In genomic region chr7:16923019-16923418, GRCh38 we compare ENCODE assay signal across 17 cellular contexts. TPM values are rescaled to one million over a fixed set of nuclear protein-coding genes. Genes with fewer than 3 reads are reported as not detected.
DNase-seq lines count a peak whose midpoint lies in the region; ATAC-seq and TF ChIP-seq lines count a peak whose summit lies in the region.
"Had no signal": no experiment of that assay in that cellular context is flagged by ENCODE, and none has a peak within 500 bp of the region (broad histone marks: within the 10 kb centered on the region; RNA-seq: fewer than 3 reads in every experiment).

No MANE protein-coding gene starts in this region.

- DNase-seq in activated T-cell treated with anti-CD3 and anti-CD28 coated beads, Interleukin-2, amount 50 U/mL, for 4 hours: no peak
- DNase-seq in naive thymus-derived CD4-positive, alpha-beta T cell: no peak
- DNase-seq in NCI-H526 (lab: John Stamatoyannopoulos, UW): no peak
- DNase-seq in H9: no peak
- DNase-seq in thyroid gland: no peak
- DNase-seq: C1 segment of cervical spinal cord, islet precursor cell, NCI-H1417 treated with DMSO at 0.1 percent for 48 hours, RPMI8226 had no signal

- no peaks in the 10 kb centered on the region for H3K9me3 ChIP-seq in naive thymus-derived CD4-positive, alpha-beta T cell (ENCODE audit: control insufficient read depth in 2 of 3, low read length in 3 of 3)
- H3K9me3 ChIP-seq in H9 (ENCODE audit: control insufficient read depth, low read depth, low read length) (no peaks in the 10 kb centered on the region), thyroid gland (no peaks in the 10 kb centered on the region)

- no peaks in the 10 kb centered on the region for H4K20me1 ChIP-seq in H9 (ENCODE audit: control insufficient read depth, insufficient read depth, insufficient read length)

- ATAC-seq in GM18502 (IDR thresholded peaks at IDR 0.05; ENCODE audit: poor library complexity, unreplicated experiment): peak; percentile 52
- ATAC-seq in HG02678 (IDR thresholded peaks at IDR 0.05; ENCODE audit: unreplicated experiment): peak; percentile 44
- peak; percentile 88 to 96 for ATAC-seq in activated T-cell treated with anti-CD3 and anti-CD28 coated beads, Interleukin-2, amount 50 U/mL, for 4 hours
- ATAC-seq in naive thymus-derived CD4-positive, alpha-beta T cell: no peak

- no peaks in the 10 kb centered on the region for H3K9me3 Mint-ChIP-seq in activated T-cell treated with anti-CD3 and anti-CD28 coated beads, Interleukin-2, amount 50 U/mL, for 4 hours
- H3K9me3 Mint-ChIP-seq in naive thymus-derived CD4-positive, alpha-beta T cell: no peaks in the 10 kb centered on the region
- H3K9me3 Mint-ChIP-seq in H9: no peaks in the 10 kb centered on the region
- H3K9me3 Mint-ChIP-seq: IgD-negative memory B cell had no signal

- H2BK5ac ChIP-seq in H9 (ENCODE audit: insufficient read length, low read length): no peak overlapping the region

- H3K14ac ChIP-seq in H9 (ENCODE audit: insufficient read depth, low read length): no peak overlapping the region

- no peak overlapping the region for H4K5ac ChIP-seq in H9 (ENCODE audit: insufficient read length, low read depth, low read length)

- no peaks in the 10 kb centered on the region for H3K23me2 ChIP-seq in H9 (ENCODE audit: insufficient read length, low read depth, low read length, poor library complexity, severe bottlenecking)

- no peak overlapping the region for H3K23ac ChIP-seq in H9 (ENCODE audit: insufficient read length, low read depth, low read length)

- no peak for TF ChIP-seq POLR2A in thyroid gland (IDR thresholded peaks at IDR 0.05)

- H3K36me3 ChIP-seq in naive thymus-derived CD4-positive, alpha-beta T cell (ENCODE audit: control insufficient read depth in 2 of 3, insufficient read depth in 3 of 3, low read length in 3 of 3): no peaks in the 10 kb centered on the region
- no peaks in the 10 kb centered on the region for H3K36me3 ChIP-seq in thyroid gland

- peak overlapping the region in 5 of 9 donors; percentile 26 to 90 (median 54) for H3K27ac Mint-ChIP-seq in naive thymus-derived CD4-positive, alpha-beta T cell
- no peak overlapping the region for H3K27ac Mint-ChIP-seq in H9

- no peaks in the 10 kb centered on the region for H3K27me3 ChIP-seq in naive thymus-derived CD4-positive, alpha-beta T cell (ENCODE audit: control insufficient read depth in 2 of 2, insufficient read depth in 2 of 2, low read length in 2 of 2)
- H3K27me3 ChIP-seq in H9 (ENCODE audit: insufficient read depth, low read length) (no peaks in the 10 kb centered on the region), thyroid gland (no peaks in the 10 kb centered on the region)

- no CpG with 5 or more reads among the region's 2 CpGs for WGBS in H9 (ENCODE audit: extremely low coverage, insufficient read length, low lambda C conversion rate)
- WGBS in thyroid gland, 2 donors: 69 to 84% methylated on average over 2 of the region's 2 CpGs

- H2BK20ac ChIP-seq in H9 (ENCODE audit: low read depth, low read length, poor library complexity, severe bottlenecking): no peak overlapping the region

- H3K4me3 ChIP-seq in naive thymus-derived CD4-positive, alpha-beta T cell (ENCODE audit: low read length): no peak overlapping the region
- no peak overlapping the region for H3K4me3 ChIP-seq in thyroid gland (replicated peaks in 1 of 3)

- no peak overlapping the region for H3K27ac ChIP-seq in naive thymus-derived CD4-positive, alpha-beta T cell (ENCODE audit: low read depth, low read length)
- H3K27ac ChIP-seq in H9 (ENCODE audit: insufficient read length, low read depth, low read length) (no peak overlapping the region), thyroid gland (no peak overlapping the region)

- no peak overlapping the region for H2AK5ac ChIP-seq in H9 (ENCODE audit: insufficient read length, low read length)

- TF ChIP-seq CTCF in H9 (conservative IDR thresholded peaks at IDR 0.05): no peak
- TF ChIP-seq CTCF in thyroid gland (IDR thresholded peaks at IDR 0.05): no peak

- POLR2A ChIA-PET in naive thymus-derived CD4-positive, alpha-beta T cell (lab: Charles Lee): no interaction called here

- H3K9ac ChIP-seq in H9 (ENCODE audit: extremely low read depth, insufficient read length, low read length): no peak overlapping the region

- H2BK12ac ChIP-seq in H9 (ENCODE audit: insufficient read length, low read depth, low read length): no peak overlapping the region

- no peaks in the 10 kb centered on the region for H3K36me3 Mint-ChIP-seq in activated T-cell treated with anti-CD3 and anti-CD28 coated beads, Interleukin-2, amount 50 U/mL, for 4 hours (ENCODE audit: insufficient read depth)
- no peaks in the 10 kb centered on the region for H3K36me3 Mint-ChIP-seq in naive thymus-derived CD4-positive, alpha-beta T cell
- H3K36me3 Mint-ChIP-seq in H9 (ENCODE audit: insufficient read depth in 1 of 3, low read depth in 3 of 3): no peaks in the 10 kb centered on the region
- H3K36me3 Mint-ChIP-seq: IgD-negative memory B cell had no signal

- no peak overlapping the region for H3K4me2 ChIP-seq in H9 (ENCODE audit: insufficient read depth, insufficient read length, low read length)

- intact Hi-C loops in naive thymus-derived CD4-positive, alpha-beta T cell (cut with micrococcal nuclease): loop anchor here in 1 of 2 donors (1.0 to 10.0 kb wide), 5 partner anchors 8 to 1012 kb away; partner anchors contain the start of gene AHR
- intact Hi-C loops in thyroid gland (cut with DNase I): loop anchor here (10.0 kb wide), 2 partner anchors 62 to 382 kb away; no protein-coding TSS in a partner anchor

- H2AFZ ChIP-seq in H9 (ENCODE audit: low read length): no peak overlapping the region

- no peak overlapping the region for H3K4me3 Mint-ChIP-seq in activated T-cell treated with anti-CD3 and anti-CD28 coated beads, Interleukin-2, amount 50 U/mL, for 4 hours
- peak overlapping the region in 4 of 10 donors; percentile 6 to 51 (median 44) for H3K4me3 Mint-ChIP-seq in naive thymus-derived CD4-positive, alpha-beta T cell
- H3K4me3 Mint-ChIP-seq in H9: no peak overlapping the region

- H3K18ac ChIP-seq in H9 (ENCODE audit: insufficient read length, low read depth, low read length): no peak overlapping the region

- H3K79me1 ChIP-seq in H9 (ENCODE audit: insufficient read depth, low read depth, low read length, poor library complexity, severe bottlenecking): no peaks in the 10 kb centered on the region

- H3K79me2 ChIP-seq in H9 (ENCODE audit: insufficient read depth, low read length): no peaks in the 10 kb centered on the region

- no peak overlapping the region for H2BK15ac ChIP-seq in H9 (ENCODE audit: low read depth, low read length)

- H3K4ac ChIP-seq in H9 (ENCODE audit: low read depth, low read length): no peak overlapping the region

- no peaks in the 10 kb centered on the region for H3K27me3 Mint-ChIP-seq in activated T-cell treated with anti-CD3 and anti-CD28 coated beads, Interleukin-2, amount 50 U/mL, for 4 hours (ENCODE audit: low read depth)
- peaks cover 0 to 5% (median 0%) of the 10 kb centered on the region in 5 donors for H3K27me3 Mint-ChIP-seq in naive thymus-derived CD4-positive, alpha-beta T cell
- H3K27me3 Mint-ChIP-seq in H9 (ENCODE audit: low read depth): no peaks in the 10 kb centered on the region
- H3K27me3 Mint-ChIP-seq: IgD-negative memory B cell had no signal

- H3T11ph ChIP-seq in H9 (ENCODE audit: low read length): no peak overlapping the region

- peaks cover 0 to 4% of the 10 kb centered on the region in 2 donors for H3K4me1 ChIP-seq in naive thymus-derived CD4-positive, alpha-beta T cell (ENCODE audit: control insufficient read depth in 2 of 2, insufficient read depth in 2 of 2, low read length in 2 of 2)
- no peaks in the 10 kb centered on the region for H3K4me1 ChIP-seq in H9 (ENCODE audit: insufficient read depth, low read length)
- peaks cover 6 to 25% of the 10 kb centered on the region in 2 donors for H3K4me1 ChIP-seq in thyroid gland

- H2BK120ac ChIP-seq in H9 (ENCODE audit: low read depth, low read length, poor library complexity, severe bottlenecking): no peak overlapping the region

- peaks cover 9% of the 10 kb centered on the region for H3K4me1 Mint-ChIP-seq in activated T-cell treated with anti-CD3 and anti-CD28 coated beads, Interleukin-2, amount 50 U/mL, for 4 hours (ENCODE audit: low read depth)
- H3K4me1 Mint-ChIP-seq in naive thymus-derived CD4-positive, alpha-beta T cell: peaks cover 0 to 28% (median 7%) of the 10 kb centered on the region in 7 donors
- H3K4me1 Mint-ChIP-seq in H9: peaks cover 3 to 6% of the 10 kb centered on the region in 2 experiments; a peak in 3 of 4 replicates

- no peak overlapping the region for H4K8ac ChIP-seq in H9 (replicated peaks; ENCODE audit: insufficient read length, low read depth, low read length)

- H4K91ac ChIP-seq in H9 (ENCODE audit: insufficient read length, low read depth, low read length): no peak overlapping the region

- CTCF ChIA-PET in naive thymus-derived CD4-positive, alpha-beta T cell (lab: Charles Lee): interaction anchor here (0.7 kb wide), 1 partner anchor 1434 kb away, joined by 3 read pairs; no protein-coding TSS in a partner anchor

- no peak overlapping the region for H3K56ac ChIP-seq in H9 (ENCODE audit: insufficient read length, low read depth, low read length)

RNA-seq across cellular contexts. Expression of gene AGR3, which starts 41.2 kb away (rescaled TPM):
- total RNA-seq in activated T-cell treated with anti-CD3 and anti-CD28 coated beads, Interleukin-2, amount 50 U/mL, for 4 hours: not detected
- not detected for total RNA-seq in naive thymus-derived CD4-positive, alpha-beta T cell
- polyA plus RNA-seq in naive thymus-derived CD4-positive, alpha-beta T cell: not detected
- total RNA-seq in H9 (2021) (not detected in 2 replicates), thyroid gland (1 to 10 TPM in 2 of 4 donors, not detected in 2; 1.9 to 7.5 TPM)
- total RNA-seq: activated CD8-positive, alpha-beta memory T cell treated with anti-CD3 and anti-CD28 coated beads for 36 hours; cerebellum; NCI-H460; pulmonary artery endothelial cell; T-helper 2 cell treated with Interferon-gamma antibody and Interleukin-4, amounts not matched to agents 100 ng/mL and 5 ng/mL, for 36 hours had no signal
- polyA plus RNA-seq: IgD-negative memory B cell had no signal

Comparison
In these comparisons a context has a peak if more than half of its experiments do, and no peak if none do; other contexts are left out.
1. H3K27ac Mint-ChIP-seq: peak in naive thymus-derived CD4-positive, alpha-beta T cell (5 of 9); none in H9 (0 of 3).